ENCODE assay signal across 8 cellular contexts in genomic region chr3:141300426-141300825, GRCh38.
DNase-seq lines count a peak whose midpoint lies in the region; ATAC-seq and TF ChIP-seq lines count a peak whose summit lies in the region.
"Not testable (repeated sequence)": the region's sequence is repeated elsewhere in the genome, so short reads cannot be mapped to it uniquely, and the experiment has no call there.

No MANE protein-coding gene starts in this region.

- ATAC-seq in CD4-positive, alpha-beta T cell (ENCODE audit: poor library complexity); T-cell (replicated peaks in 1 of 4); activated T-cell treated with anti-CD3 and anti-CD28 coated beads, Interleukin-2, amount 50 U/mL, for 72 hours (replicated peaks in 1 of 2); activated naive CD8-positive, alpha-beta T cell treated with anti-CD3 and anti-CD28 coated beads, Interleukin-2, amount 50 U/mL, for 24 hours; naive thymus-derived CD4-positive, alpha-beta T cell: not testable (repeated sequence)

- TF ChIP-seq CTCF in CD4-positive, alpha-beta T cell (IDR thresholded peaks at IDR 0.05), result not testable (repeated sequence)

- H3K4me1 ChIP-seq in naive thymus-derived CD4-positive, alpha-beta T cell (ENCODE audit: control insufficient read depth in 2 of 2, insufficient read depth in 2 of 2, low read length in 2 of 2), result peaks cover 0 to 27% of the 10 kb centered on the region in 2 donors
- H3K4me1 ChIP-seq in thymus (ENCODE audit: control insufficient read depth, insufficient read depth, low read length), result not testable (repeated sequence)

- H3K36me3 Mint-ChIP-seq in CD4-positive, alpha-beta T cell (ENCODE audit: low read depth), result peaks cover 16% of the 10 kb centered on the region
- not testable (repeated sequence) for H3K36me3 Mint-ChIP-seq in T-cell; activated CD4-positive, alpha-beta T cell treated with anti-CD3 and anti-CD28 coated beads, Interleukin-2, amount 10 ng/mL, durations not matched to agents 24 days and 14 days (ENCODE audit: low read depth); activated T-cell treated with anti-CD3 and anti-CD28 coated beads, Interleukin-2, amount 50 U/mL, for 72 hours (ENCODE audit: insufficient read depth in 2 of 2); activated naive CD4-positive, alpha-beta T cell treated with anti-CD3 and anti-CD28 coated beads, Interleukin-2, amount 50 U/mL, for 24 hours; activated naive CD8-positive, alpha-beta T cell treated with anti-CD3 and anti-CD28 coated beads, Interleukin-2, amount 50 U/mL, for 24 hours (ENCODE audit: low read depth)
- H3K36me3 Mint-ChIP-seq in naive thymus-derived CD4-positive, alpha-beta T cell, result peaks cover 4 to 24% (median 19%) of the 10 kb centered on the region in 5 donors

- H3K27me3 ChIP-seq in CD4-positive, alpha-beta T cell (ENCODE audit: control insufficient read depth, insufficient read depth, low read length); naive thymus-derived CD4-positive, alpha-beta T cell (ENCODE audit: control insufficient read depth in 2 of 2, insufficient read depth in 2 of 2, low read length in 2 of 2); thymus (ENCODE audit: control insufficient read depth, insufficient read depth): not testable (repeated sequence)

- H3K36me3 ChIP-seq in naive thymus-derived CD4-positive, alpha-beta T cell (ENCODE audit: control insufficient read depth in 2 of 3, insufficient read depth in 3 of 3, low read length in 3 of 3); thymus (ENCODE audit: control insufficient read depth, insufficient read depth): not testable (repeated sequence)

- not testable (repeated sequence) for DNase-seq in CD4-positive, alpha-beta T cell; activated CD4-positive, alpha-beta T cell treated with anti-CD3 and anti-CD28 coated beads, Interleukin-2, amount 10 ng/mL, durations not matched to agents 24 days and 14 days; activated T-cell treated with anti-CD3 and anti-CD28 coated beads, Interleukin-2, amount 50 U/mL, for 72 hours; activated naive CD8-positive, alpha-beta T cell treated with anti-CD3 and anti-CD28 coated beads, Interleukin-2, amount 50 U/mL, for 24 hours
- DNase-seq in T-cell, result peak in 1 of 34 experiments; percentile 37
- peak in 7 of 9 donors; percentile 35 to 59 (median 41) for DNase-seq in naive thymus-derived CD4-positive, alpha-beta T cell

- H3K4me3 Mint-ChIP-seq in CD4-positive, alpha-beta T cell, result peak overlapping the region; percentile 81
- peak overlapping the region; percentile 70 to 73 (median 71) for H3K4me3 Mint-ChIP-seq in T-cell
- H3K4me3 Mint-ChIP-seq in activated CD4-positive, alpha-beta T cell treated with anti-CD3 and anti-CD28 coated beads, Interleukin-2, amount 10 ng/mL, durations not matched to agents 24 days and 14 days, result peak overlapping the region; percentile 9
- peak overlapping the region; percentile 51 to 76 for H3K4me3 Mint-ChIP-seq in activated T-cell treated with anti-CD3 and anti-CD28 coated beads, Interleukin-2, amount 50 U/mL, for 72 hours
- peak overlapping the region; percentile 77 for H3K4me3 Mint-ChIP-seq in activated naive CD4-positive, alpha-beta T cell treated with anti-CD3 and anti-CD28 coated beads, Interleukin-2, amount 50 U/mL, for 24 hours
- peak overlapping the region; percentile 38 for H3K4me3 Mint-ChIP-seq in activated naive CD8-positive, alpha-beta T cell treated with anti-CD3 and anti-CD28 coated beads, Interleukin-2, amount 50 U/mL, for 24 hours
- peak overlapping the region; percentile 29 to 85 (median 82) for H3K4me3 Mint-ChIP-seq in naive thymus-derived CD4-positive, alpha-beta T cell

- WGBS in thymus, result 28% methylated on average over 7 of the region's 7 CpGs

- H3K4me3 ChIP-seq in naive thymus-derived CD4-positive, alpha-beta T cell (ENCODE audit: low read length); thymus (ENCODE audit: low read length): not testable (repeated sequence)

- CTCF ChIA-PET in CD4-positive, alpha-beta T cell (lab: Charles Lee), result interaction anchor here (1.2 kb wide), 1 partner anchor 9 kb away, joined by 3 read pairs; no protein-coding TSS in a partner anchor
- CTCF ChIA-PET in T-cell (lab: Charles Lee), result not testable (repeated sequence)
- CTCF ChIA-PET in naive thymus-derived CD4-positive, alpha-beta T cell (lab: Charles Lee), result interaction anchor here (0.6 to 11.1 kb wide), 8 partner anchors 8 to 156 kb away, joined by 3 to 161 read pairs (median 4); no protein-coding TSS in a partner anchor

- not testable (repeated sequence) for H3K27ac ChIP-seq in CD4-positive, alpha-beta T cell (ENCODE audit: low read depth, low read length)
- peak overlapping the region; percentile 65 for H3K27ac ChIP-seq in naive thymus-derived CD4-positive, alpha-beta T cell (ENCODE audit: low read depth, low read length)
- peak overlapping the region; percentile 42 for H3K27ac ChIP-seq in thymus (ENCODE audit: low read depth)

- H3K27ac Mint-ChIP-seq in CD4-positive, alpha-beta T cell, result peak overlapping the region; percentile 91
- H3K27ac Mint-ChIP-seq in T-cell, result peak overlapping the region; percentile 91 to 93
- H3K27ac Mint-ChIP-seq in activated CD4-positive, alpha-beta T cell treated with anti-CD3 and anti-CD28 coated beads, Interleukin-2, amount 10 ng/mL, durations not matched to agents 24 days and 14 days, result not testable (repeated sequence)
- H3K27ac Mint-ChIP-seq in activated T-cell treated with anti-CD3 and anti-CD28 coated beads, Interleukin-2, amount 50 U/mL, for 72 hours, result peak overlapping the region; percentile 67
- peak overlapping the region; percentile 89 for H3K27ac Mint-ChIP-seq in activated naive CD4-positive, alpha-beta T cell treated with anti-CD3 and anti-CD28 coated beads, Interleukin-2, amount 50 U/mL, for 24 hours
- peak overlapping the region; percentile 8 for H3K27ac Mint-ChIP-seq in activated naive CD8-positive, alpha-beta T cell treated with anti-CD3 and anti-CD28 coated beads, Interleukin-2, amount 50 U/mL, for 24 hours
- peak overlapping the region; percentile 54 to 98 (median 94) for H3K27ac Mint-ChIP-seq in naive thymus-derived CD4-positive, alpha-beta T cell

- H3K9me3 Mint-ChIP-seq in CD4-positive, alpha-beta T cell; T-cell; activated CD4-positive, alpha-beta T cell treated with anti-CD3 and anti-CD28 coated beads, Interleukin-2, amount 10 ng/mL, durations not matched to agents 24 days and 14 days; activated T-cell treated with anti-CD3 and anti-CD28 coated beads, Interleukin-2, amount 50 U/mL, for 72 hours; activated naive CD4-positive, alpha-beta T cell treated with anti-CD3 and anti-CD28 coated beads, Interleukin-2, amount 50 U/mL, for 24 hours; activated naive CD8-positive, alpha-beta T cell treated with anti-CD3 and anti-CD28 coated beads, Interleukin-2, amount 50 U/mL, for 24 hours: not testable (repeated sequence)
- H3K9me3 Mint-ChIP-seq in naive thymus-derived CD4-positive, alpha-beta T cell, result peaks cover 0 to 16% (median 3%) of the 10 kb centered on the region in 11 donors

- not testable (repeated sequence) for H3K9me3 ChIP-seq in CD4-positive, alpha-beta T cell (ENCODE audit: control insufficient read depth, low read length); naive thymus-derived CD4-positive, alpha-beta T cell (ENCODE audit: control insufficient read depth in 2 of 3, low read length in 3 of 3); thymus (ENCODE audit: control insufficient read depth)

- peaks cover 53% of the 10 kb centered on the region for H3K4me1 Mint-ChIP-seq in CD4-positive, alpha-beta T cell (ENCODE audit: low read depth)
- peaks cover 31 to 52% (median 44%) of the 10 kb centered on the region in 3 donors for H3K4me1 Mint-ChIP-seq in T-cell
- H3K4me1 Mint-ChIP-seq in activated CD4-positive, alpha-beta T cell treated with anti-CD3 and anti-CD28 coated beads, Interleukin-2, amount 10 ng/mL, durations not matched to agents 24 days and 14 days, result peaks cover 13% of the 10 kb centered on the region
- peaks cover 22% of the 10 kb centered on the region for H3K4me1 Mint-ChIP-seq in activated T-cell treated with anti-CD3 and anti-CD28 coated beads, Interleukin-2, amount 50 U/mL, for 72 hours (ENCODE audit: low read depth)
- H3K4me1 Mint-ChIP-seq in activated naive CD4-positive, alpha-beta T cell treated with anti-CD3 and anti-CD28 coated beads, Interleukin-2, amount 50 U/mL, for 24 hours, result peaks cover 41% of the 10 kb centered on the region
- peaks cover 24% of the 10 kb centered on the region for H3K4me1 Mint-ChIP-seq in activated naive CD8-positive, alpha-beta T cell treated with anti-CD3 and anti-CD28 coated beads, Interleukin-2, amount 50 U/mL, for 24 hours
- H3K4me1 Mint-ChIP-seq in naive thymus-derived CD4-positive, alpha-beta T cell, result peaks cover 12 to 65% (median 55%) of the 10 kb centered on the region in 7 donors

- not testable (repeated sequence) for H3K27me3 Mint-ChIP-seq in CD4-positive, alpha-beta T cell; T-cell; activated CD4-positive, alpha-beta T cell treated with anti-CD3 and anti-CD28 coated beads, Interleukin-2, amount 10 ng/mL, durations not matched to agents 24 days and 14 days; activated T-cell treated with anti-CD3 and anti-CD28 coated beads, Interleukin-2, amount 50 U/mL, for 72 hours (ENCODE audit: low read depth); activated naive CD4-positive, alpha-beta T cell treated with anti-CD3 and anti-CD28 coated beads, Interleukin-2, amount 50 U/mL, for 24 hours; activated naive CD8-positive, alpha-beta T cell treated with anti-CD3 and anti-CD28 coated beads, Interleukin-2, amount 50 U/mL, for 24 hours; naive thymus-derived CD4-positive, alpha-beta T cell

- intact Hi-C loops in CD4-positive, alpha-beta T cell (cut with DNase I, micrococcal nuclease), result loop anchor here (5.0 to 10.0 kb wide), 2 partner anchors 66 to 257 kb away; partner anchors contain the start of gene PXYLP1 (in 1 of the 2)
- intact Hi-C loops in activated CD4-positive, alpha-beta T cell treated with anti-CD3 and anti-CD28 coated beads, Interleukin-2, amount 10 ng/mL, durations not matched to agents 24 days and 14 days (cut with micrococcal nuclease), result not testable (repeated sequence)
- intact Hi-C loops in naive thymus-derived CD4-positive, alpha-beta T cell (cut with micrococcal nuclease), result loop anchor here in 1 of 2 donors (10.0 kb wide), 1 partner anchor 356 kb away; the partner anchor contains the start of gene SLC25A36

- POLR2A ChIA-PET in CD4-positive, alpha-beta T cell (lab: Charles Lee), result interaction anchor here (0.6 to 6.4 kb wide), 9 partner anchors 9 to 152 kb away, joined by 3 to 38 read pairs (median 3); partner anchors contain the start of gene PXYLP1
- POLR2A ChIA-PET in T-cell (lab: Charles Lee), result not testable (repeated sequence)
- POLR2A ChIA-PET in naive thymus-derived CD4-positive, alpha-beta T cell (lab: Charles Lee), result interaction anchor here (0.6 to 2.8 kb wide), 8 partner anchors 8 to 289 kb away, joined by 3 to 13 read pairs (median 4); partner anchors contain the start of gene PXYLP1

Comparison
In these comparisons a context has a peak if more than half of its experiments do, and no peak if none do; other contexts are left out.
1. H3K4me3 Mint-ChIP-seq: peak in every context shown above with its lines; median percentile 82 in naive thymus-derived CD4-positive, alpha-beta T cell; 81 in CD4-positive, alpha-beta T cell; 77 in activated naive CD4-positive, alpha-beta T cell treated with anti-CD3 and anti-CD28 coated beads, Interleukin-2, amount 50 U/mL, for 24 hours; 71 in T-cell; 64 in activated T-cell treated with anti-CD3 and anti-CD28 coated beads, Interleukin-2, amount 50 U/mL, for 72 hours; 38 in activated naive CD8-positive, alpha-beta T cell treated with anti-CD3 and anti-CD28 coated beads, Interleukin-2, amount 50 U/mL, for 24 hours; 9 in activated CD4-positive, alpha-beta T cell treated with anti-CD3 and anti-CD28 coated beads, Interleukin-2, amount 10 ng/mL, durations not matched to agents 24 days and 14 days.